ENCODE assay signal across 22 cellular contexts in the genomic region with DNA sequence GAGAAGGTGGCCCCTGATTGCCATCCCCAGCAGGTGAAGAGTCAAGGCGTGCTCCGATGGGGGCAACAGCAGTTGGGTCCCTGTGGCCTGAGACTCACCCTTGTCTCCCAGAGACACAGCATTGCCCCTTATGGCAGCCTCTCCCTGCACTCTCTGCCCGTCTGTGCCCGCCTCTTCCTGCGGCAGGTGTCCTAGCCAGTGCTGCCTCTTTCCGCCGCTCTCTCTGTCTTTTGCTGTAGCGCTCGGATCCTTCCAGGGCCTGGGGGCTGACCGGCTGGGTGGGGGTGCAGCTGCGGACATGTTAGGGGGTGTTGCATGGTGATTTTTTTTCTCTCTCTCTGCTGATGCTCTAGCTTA. TPM values are rescaled to one million over a fixed set of nuclear protein-coding genes. Genes with fewer than 3 reads are reported as not detected.
DNase-seq lines count a peak whose midpoint lies in the region; ATAC-seq, FAIRE-seq and TF ChIP-seq lines count a peak whose summit lies in the region.
"Had no signal": no experiment of that assay in that cellular context is flagged by ENCODE, and none has a peak within 500 bp of the region (broad histone marks: within the 10 kb centered on the region; RNA-seq: fewer than 3 reads in every experiment).

No MANE protein-coding gene starts in this region.

- H3K4me2 ChIP-seq in H1 (ENCODE audit: insufficient read depth in 1 of 2, low read depth in 2 of 2, low read length in 2 of 2) (no peak overlapping the region), neuronal stem cell (ENCODE audit: insufficient read depth, low read length, poor library complexity, severe bottlenecking) (no peak overlapping the region)

- POLR2A ChIA-PET in H1 (lab: Charles Lee; ENCODE audit: partially characterized antibody): interaction anchor here (0.8 to 3.3 kb wide), 5 partner anchors 8 to 38 kb away, joined by 3 to 22 read pairs (median 4); partner anchors contain the start of gene VEGFA
- POLR2A ChIA-PET in activated CD4-positive, alpha-beta memory T cell treated with anti-CD3 and anti-CD28 coated beads for 36 hours (lab: Charles Lee): no interaction called here

- H3K56ac ChIP-seq in H1 (replicated peaks; ENCODE audit: insufficient read length, low read depth, low read length): no peak overlapping the region

- no peaks in the 10 kb centered on the region for H3K9me3 ChIP-seq in left ventricle myocardium inferior (replicated peaks)
- H3K9me3 ChIP-seq in H1 (ENCODE audit: insufficient read depth in 2 of 2, low read depth in 1 of 2, low read length in 1 of 2): no peaks in the 10 kb centered on the region
- H3K9me3 ChIP-seq in neuronal stem cell (replicated peaks in 1 of 2; ENCODE audit: control insufficient read depth in 2 of 2, insufficient read depth in 1 of 2, low read depth in 1 of 2, low read length in 2 of 2): no peaks in the 10 kb centered on the region
- no peaks in the 10 kb centered on the region for H3K9me3 ChIP-seq in subcutaneous abdominal adipose tissue (ENCODE audit: control insufficient read depth in 5 of 5, low read length in 5 of 5)
- H3K9me3 ChIP-seq: MG63 had no signal

- no peak overlapping the region for H2BK15ac ChIP-seq in H1 (ENCODE audit: low read length)
- H2BK15ac ChIP-seq in neuronal stem cell (ENCODE audit: low read length): no peak overlapping the region

- no peak overlapping the region for H2BK120ac ChIP-seq in H1 (replicated peaks; ENCODE audit: low read depth, low read length)
- H2BK120ac ChIP-seq in neuronal stem cell (ENCODE audit: low read depth, low read length): no peak overlapping the region

- peaks cover 96% of the 10 kb centered on the region for H3K36me3 ChIP-seq in left ventricle myocardium inferior
- H3K36me3 ChIP-seq in H1 (ENCODE audit: control insufficient read depth in 2 of 4, insufficient read depth in 4 of 4, low read length in 3 of 4): peaks cover 30 to 93% (median 74%) of the 10 kb centered on the region in 4 experiments
- H3K36me3 ChIP-seq in neuronal stem cell (replicated peaks in 1 of 2; ENCODE audit: control insufficient read depth in 2 of 2, insufficient read depth in 2 of 2, low read length in 2 of 2): peaks cover 62 to 93% of the 10 kb centered on the region in 2 donors
- peaks cover 3 to 98% (median 87%) of the 10 kb centered on the region in 5 donors for H3K36me3 ChIP-seq in subcutaneous abdominal adipose tissue (ENCODE audit: control insufficient read depth in 5 of 5, insufficient read depth in 5 of 5, low read length in 5 of 5)

- no peak overlapping the region for H2AK5ac ChIP-seq in H1 (ENCODE audit: low read depth, low read length)
- no peak overlapping the region for H2AK5ac ChIP-seq in neuronal stem cell (ENCODE audit: low read depth, low read length)

- H3K18ac ChIP-seq in H1 (ENCODE audit: extremely low read depth, low read length): no peak overlapping the region
- no peak overlapping the region for H3K18ac ChIP-seq in neuronal stem cell (ENCODE audit: low read length)

- H4K5ac ChIP-seq in H1 (ENCODE audit: insufficient read length, low read depth, low read length): no peak overlapping the region

- H4K8ac ChIP-seq in H1 (ENCODE audit: extremely low read depth, insufficient read depth, low read length) (peak overlapping the region; percentile 63), neuronal stem cell (ENCODE audit: low read depth, low read length) (no peak overlapping the region)

- no peak for TF ChIP-seq EP300 in H1 (IDR thresholded peaks at IDR 0.05; ENCODE audit: borderline replicate concordance in 1 of 2, low read depth in 2 of 2, low read length in 2 of 2)

- H3K27me3 Mint-ChIP-seq in activated CD4-positive, alpha-beta memory T cell treated with anti-CD3 and anti-CD28 coated beads for 36 hours: no peaks in the 10 kb centered on the region

- H3K4me1 ChIP-seq in left ventricle myocardium inferior (peaks cover 90% of the 10 kb centered on the region), H1 (replicated peaks in 1 of 4; ENCODE audit: control insufficient read depth in 3 of 4, insufficient read depth in 4 of 4, low read length in 3 of 4) (no peaks in the 10 kb centered on the region), neuronal stem cell (ENCODE audit: control insufficient read depth in 2 of 2, insufficient read depth in 1 of 2, low read depth in 1 of 2, low read length in 2 of 2) (no peaks in the 10 kb centered on the region), subcutaneous abdominal adipose tissue (ENCODE audit: control insufficient read depth in 5 of 5, insufficient read depth in 5 of 5, low read length in 5 of 5) (peaks cover 0 to 18% (median 12%) of the 10 kb centered on the region in 5 donors)

- H3K79me2 ChIP-seq in H1 (ENCODE audit: control insufficient read depth in 1 of 2, insufficient read depth in 2 of 2, low read length in 2 of 2): peaks cover 0 to 12% of the 10 kb centered on the region in 2 experiments; a peak in 2 of 4 replicates

- H3K23me2 ChIP-seq in H1 (ENCODE audit: low read depth, low read length): no peaks in the 10 kb centered on the region

- H2AFZ ChIP-seq in H1 (ENCODE audit: low read length): no peak overlapping the region
- H2AFZ ChIP-seq in neuronal stem cell (ENCODE audit: low read length): no peak overlapping the region

- no peak overlapping the region for H3K27ac Mint-ChIP-seq in activated CD4-positive, alpha-beta memory T cell treated with anti-CD3 and anti-CD28 coated beads for 36 hours
- H3K27ac Mint-ChIP-seq: CD8-positive, alpha-beta memory T cell had no signal

- H3K9me3 Mint-ChIP-seq in activated CD4-positive, alpha-beta memory T cell treated with anti-CD3 and anti-CD28 coated beads for 36 hours: no peaks in the 10 kb centered on the region
- H3K9me3 Mint-ChIP-seq: CD8-positive, alpha-beta memory T cell had no signal

- H3K4me3 ChIP-seq in left ventricle myocardium inferior (no peak overlapping the region), H1 (ENCODE audit: extremely low read depth in 1 of 4, insufficient read depth in 2 of 4, low read depth in 3 of 4, low read length in 4 of 4) (no peak overlapping the region), neuronal stem cell (ENCODE audit: low read length in 2 of 2) (no peak overlapping the region), subcutaneous abdominal adipose tissue (ENCODE audit: low read depth in 1 of 5, low read length in 5 of 5) (no peak overlapping the region)
- H3K4me3 ChIP-seq: MG63 had no signal

- H3K79me1 ChIP-seq in H1 (ENCODE audit: low read depth, low read length): peaks cover 12% of the 10 kb centered on the region
- H3K79me1 ChIP-seq in neuronal stem cell (ENCODE audit: low read depth, low read length): peaks cover 11% of the 10 kb centered on the region

- no peak for FAIRE-seq in H1 (lab: Jason Lieb, UNC)
- FAIRE-seq: D721Med, GM18507 had no signal

- H2BK5ac ChIP-seq in H1 (ENCODE audit: low read depth, low read length): no peak overlapping the region
- H2BK5ac ChIP-seq in neuronal stem cell (ENCODE audit: low read length): peak overlapping the region; percentile 35

- H3K27me3 ChIP-seq in left ventricle myocardium inferior (ENCODE audit: low read depth): no peaks in the 10 kb centered on the region
- no peaks in the 10 kb centered on the region for H3K27me3 ChIP-seq in H1 (replicated peaks in 1 of 4; ENCODE audit: control insufficient read depth in 3 of 4, extremely low read depth in 1 of 4, insufficient read depth in 3 of 4, low read length in 3 of 4)
- H3K27me3 ChIP-seq in neuronal stem cell (ENCODE audit: control insufficient read depth in 3 of 3, insufficient read depth in 3 of 3, low read depth in 1 of 3, low read length in 3 of 3): no peaks in the 10 kb centered on the region
- no peaks in the 10 kb centered on the region for H3K27me3 ChIP-seq in subcutaneous abdominal adipose tissue (ENCODE audit: control insufficient read depth in 5 of 5, insufficient read depth in 4 of 5, low read length in 5 of 5)
- H3K27me3 ChIP-seq: MG63 had no signal

- TF ChIP-seq CTCF in left ventricle myocardium inferior (IDR thresholded peaks at IDR 0.05; ENCODE audit: borderline replicate concordance) (no peak), H1 (IDR thresholded peaks at IDR 0.05; ENCODE audit: control extremely low read depth in 1 of 3, insufficient read depth in 1 of 3, low read depth in 1 of 3, low read length in 3 of 3) (no peak)

- no peak overlapping the region for H3K23ac ChIP-seq in H1 (ENCODE audit: insufficient read length)
- H3K23ac ChIP-seq in neuronal stem cell (ENCODE audit: low read depth, low read length, poor library complexity): peak overlapping the region; percentile 74

- intact Hi-C loops in left ventricle myocardium inferior (cut with micrococcal nuclease): no loop called here
- intact Hi-C loops in left ventricle myocardium superior (cut with micrococcal nuclease): no loop called here
- intact Hi-C loops in activated CD4-positive, alpha-beta memory T cell treated with anti-CD3 and anti-CD28 coated beads for 36 hours (cut with micrococcal nuclease): no loop called here

- no peak for TF ChIP-seq POLR2A in H1 (IDR thresholded peaks at IDR 0.05; ENCODE audit: control extremely low read depth in 1 of 2, low read depth in 2 of 2, low read length in 2 of 2)

- H3K27ac ChIP-seq in left ventricle myocardium inferior (replicated peaks): peak overlapping the region; percentile 98
- no peak overlapping the region for H3K27ac ChIP-seq in H1 (ENCODE audit: low read depth, low read length)
- no peak overlapping the region for H3K27ac ChIP-seq in neuronal stem cell (replicated peaks; ENCODE audit: low read length)
- peak overlapping the region; percentile 46 for H3K27ac ChIP-seq in subcutaneous abdominal adipose tissue (ENCODE audit: low read depth, low read length)
- H3K27ac ChIP-seq: C4-2B had no signal

- H2BK12ac ChIP-seq in H1 (ENCODE audit: low read depth, low read length) (no peak overlapping the region), neuronal stem cell (ENCODE audit: low read length) (no peak overlapping the region)

- no peak overlapping the region for H3K4me3 Mint-ChIP-seq in activated CD4-positive, alpha-beta memory T cell treated with anti-CD3 and anti-CD28 coated beads for 36 hours
- H3K4me3 Mint-ChIP-seq: CD8-positive, alpha-beta memory T cell had no signal

- no peak overlapping the region for H3K14ac ChIP-seq in H1 (ENCODE audit: insufficient read length)
- no peak overlapping the region for H3K14ac ChIP-seq in neuronal stem cell (ENCODE audit: low read length)

- H3K4me1 Mint-ChIP-seq in activated CD4-positive, alpha-beta memory T cell treated with anti-CD3 and anti-CD28 coated beads for 36 hours (ENCODE audit: low read depth): no peaks in the 10 kb centered on the region
- H3K4me1 Mint-ChIP-seq: CD8-positive, alpha-beta memory T cell had no signal

- no peak overlapping the region for H3K9ac ChIP-seq in H1 (replicated peaks in 1 of 4; ENCODE audit: extremely low read depth in 1 of 4, low read depth in 3 of 4, low read length in 3 of 4)
- H3K9ac ChIP-seq in neuronal stem cell (ENCODE audit: low read depth, low read length, poor library complexity): no peak overlapping the region
- no peak overlapping the region for H3K9ac ChIP-seq in subcutaneous abdominal adipose tissue (ENCODE audit: low read length in 5 of 5)

- ATAC-seq in left ventricle myocardium superior (no peak), HG03378 (IDR thresholded peaks at IDR 0.05; ENCODE audit: unreplicated experiment) (no peak)

- no peak for DNase-seq in left ventricle myocardium inferior
- DNase-seq in left ventricle myocardium superior: no peak
- DNase-seq in H1 (ENCODE audit: low read depth in 1 of 2, low spot score in 2 of 2): no peak
- DNase-seq in neuronal stem cell (ENCODE audit: low spot score): no peak
- no peak for DNase-seq in activated CD4-positive, alpha-beta memory T cell treated with anti-CD3 and anti-CD28 coated beads for 36 hours
- no peak for DNase-seq in activated CD4-positive, alpha-beta T cell treated with anti-CD3 and anti-CD28 coated beads, Interleukin-2, amount 50 U/mL, for 1 hour
- DNase-seq: AML-193; CD8-positive, alpha-beta memory T cell; GDM1; GOT3; MG63; NCI-H1694 treated with DMSO at 0.1 percent for 48 hours; NCI-H2081 treated with DMSO at 0.1 percent for 48 hours; NCI-H446 treated with DMSO at 0.1 percent for 48 hours; NCI-H526 treated with DMSO at 0.1 percent for 48 hours; OCI-M1; Right ventricle myocardium superior had no signal

- TF ChIP-seq RAD21 in H1 (IDR thresholded peaks at IDR 0.05 in 1 of 2, conservative IDR thresholded peaks at IDR 0.05 in 1 of 2; ENCODE audit: low read depth in 2 of 2, low read length in 2 of 2): no peak

- CTCF ChIA-PET in H1 (lab: Charles Lee; ENCODE audit: partially characterized antibody): interaction anchor here (1.3 to 1.7 kb wide), 4 partner anchors 17 to 103 kb away, joined by 3 to 5 read pairs (median 3); no protein-coding TSS in a partner anchor
- CTCF ChIA-PET in activated CD4-positive, alpha-beta memory T cell treated with anti-CD3 and anti-CD28 coated beads for 36 hours (lab: Charles Lee): interaction anchor here (0.9 kb wide), 1 partner anchor 16 kb away, joined by 3 read pairs; no protein-coding TSS in a partner anchor

- no peak overlapping the region for H3K4ac ChIP-seq in H1 (replicated peaks; ENCODE audit: insufficient read length, low read depth, low read length)
- no peak overlapping the region for H3K4ac ChIP-seq in neuronal stem cell (ENCODE audit: low read length)

- 89% methylated on average over 11 of the region's 11 CpGs; no CpG with 5 or more reads in 1 of the 2 experiments for WGBS in H1 (ENCODE audit: extremely low coverage in 1 of 2, insufficient coverage in 1 of 2, insufficient read length in 1 of 2, insufficient replicate concordance in 2 of 2, low coverage in 1 of 2, low lambda C conversion rate in 2 of 2, missing lambda C conversion rate in 1 of 2), 2 experiments
- WGBS in neuronal stem cell (ENCODE audit: extremely low coverage in 2 of 2, insufficient read length in 2 of 2, insufficient replicate concordance in 1 of 2), 2 donors: no CpG with 5 or more reads among the region's 11 CpGs

- H3K36me3 Mint-ChIP-seq in activated CD4-positive, alpha-beta memory T cell treated with anti-CD3 and anti-CD28 coated beads for 36 hours: peaks cover 61% of the 10 kb centered on the region
- H3K36me3 Mint-ChIP-seq: CD8-positive, alpha-beta memory T cell had no signal

- H2BK20ac ChIP-seq in H1 (ENCODE audit: low read length): no peak overlapping the region

- H4K20me1 ChIP-seq in H1 (replicated peaks in 1 of 2; ENCODE audit: control insufficient read depth in 1 of 2, insufficient read depth in 2 of 2, low read length in 2 of 2): peaks cover 7 to 22% of the 10 kb centered on the region in 2 experiments

- no peak overlapping the region for H4K91ac ChIP-seq in H1 (replicated peaks; ENCODE audit: insufficient read length, low read length)
- no peak overlapping the region for H4K91ac ChIP-seq in neuronal stem cell (ENCODE audit: low read depth, low read length, poor library complexity)

RNA-seq across cellular contexts. Expression of gene VEGFA, which starts 11.5 kb away (rescaled TPM):
- 359 TPM for total RNA-seq in left ventricle myocardium inferior
- 261 TPM for total RNA-seq in left ventricle myocardium superior
- 40.7 and 42.2 TPM in 2 replicates for total RNA-seq in H1 (2021; fragmentation: NEBNext Ultra II Directional; extraction: Animal tissue kit (Norgen Biotek cat#: 25700))
- polyA plus RNA-seq in H1 (2011; rRNA removed): 58.5 and 78.3 TPM in 2 replicates
- polyA plus RNA-seq in H1 (2011; cell fraction: cytosol; rRNA removed): 91.7 TPM
- 197 TPM for polyA plus RNA-seq in H1 (2011; cell fraction: nucleus; rRNA removed)
- polyA plus RNA-seq in H1 (2012, experiment 1 of 2): 39.9 to 45.4 TPM (median 43.0 TPM) in 4 replicates
- 28.1 TPM for polyA plus RNA-seq in H1 (2012, experiment 2 of 2)
- 33.6 TPM for polyA plus RNA-seq in H1 (2013, experiment 1 of 2)
- polyA plus RNA-seq in H1 (2013, experiment 2 of 2): 37.0 TPM
- polyA minus RNA-seq in H1 (2011; rRNA and poly(A)+ RNA removed): 167 and 198 TPM in 2 replicates
- polyA minus RNA-seq in H1 (2011; cell fraction: cytosol; rRNA and poly(A)+ RNA removed): 42.9 TPM
- polyA minus RNA-seq in H1 (2011; cell fraction: nucleus; rRNA and poly(A)+ RNA removed): 91.6 TPM
- polyA plus RNA-seq in neuronal stem cell (2013, experiment 1 of 2): 29.0 TPM
- 29.1 TPM for polyA plus RNA-seq in neuronal stem cell (2013, experiment 2 of 2)
- total RNA-seq in activated CD4-positive, alpha-beta memory T cell treated with anti-CD3 and anti-CD28 coated beads for 36 hours: 10 to 100 TPM; 28.9 to 35.1 TPM
- polyA plus RNA-seq: CD8-positive, alpha-beta memory T cell had no signal

Comparison
In these comparisons a context has a peak if more than half of its experiments do, and no peak if none do; other contexts are left out.
1. H3K27ac ChIP-seq: peak in left ventricle myocardium inferior (single experiment) and subcutaneous abdominal adipose tissue (single experiment); none in H1 (single experiment) and neuronal stem cell (single experiment).